Comparison of ENCODE assay signal across 22 cellular contexts in genomic region chr21:21818898-21819297, GRCh38.
DNase-seq lines count a peak whose midpoint lies in the region; ATAC-seq and TF ChIP-seq lines count a peak whose summit lies in the region.
"Had no signal": no experiment of that assay in that cellular context is flagged by ENCODE, and none has a peak within 500 bp of the region (broad histone marks: within the 10 kb centered on the region; RNA-seq: fewer than 3 reads in every experiment).

No MANE protein-coding gene starts in this region.

- H3K4me1 Mint-ChIP-seq in HFFc6 (ENCODE audit: low read depth): no peaks in the 10 kb centered on the region
- H3K4me1 Mint-ChIP-seq: B cell; CD4-positive, CD25-positive, alpha-beta regulatory T cell; CD8-positive, alpha-beta memory T cell; GM23338; IgD-negative memory B cell had no signal

- H3K36me3 Mint-ChIP-seq in HFFc6 (ENCODE audit: low read depth): no peaks in the 10 kb centered on the region
- H3K36me3 Mint-ChIP-seq: CD4-positive, CD25-positive, alpha-beta regulatory T cell; CD8-positive, alpha-beta memory T cell; IgD-negative memory B cell had no signal

- H3K27me3 ChIP-seq in BE2C: no peaks in the 10 kb centered on the region
- peaks cover 8% of the 10 kb centered on the region for H3K27me3 ChIP-seq in WERI-Rb-1 (ENCODE audit: insufficient read depth, low read depth, severe bottlenecking)

- TF ChIP-seq CTCF in BE2C (IDR thresholded peaks at IDR 0.05; ENCODE audit: low read depth, low read length) (peak; percentile 21; the same call in 1 of the 2 replicates), WERI-Rb-1 (IDR thresholded peaks at IDR 0.05; ENCODE audit: low read depth, low read length) (no peak), HFFc6 (IDR thresholded peaks at IDR 0.05) (no peak)

- H3K27me3 Mint-ChIP-seq in HFFc6 (ENCODE audit: insufficient read depth): peaks cover 3% of the 10 kb centered on the region; the same call in 1 of the 2 replicates
- H3K27me3 Mint-ChIP-seq: B cell; CD4-positive, CD25-positive, alpha-beta regulatory T cell; CD8-positive, alpha-beta memory T cell; IgD-negative memory B cell had no signal

- H3K9me3 ChIP-seq in BE2C: no peaks in the 10 kb centered on the region
- no peaks in the 10 kb centered on the region for H3K9me3 ChIP-seq in WERI-Rb-1 (ENCODE audit: severe bottlenecking)

- H3K4me3 ChIP-seq in BE2C (ENCODE audit: low read depth, low read length) (no peak overlapping the region), WERI-Rb-1 (ENCODE audit: low read depth, low read length) (no peak overlapping the region)
- H3K4me3 ChIP-seq: GM12878, GM23338 had no signal

- H3K27ac Mint-ChIP-seq in HFFc6: no peak overlapping the region
- H3K27ac Mint-ChIP-seq: B cell; CD4-positive, CD25-positive, alpha-beta regulatory T cell; CD8-positive, alpha-beta memory T cell; GM23338; IgD-negative memory B cell had no signal

- peaks cover 23% of the 10 kb centered on the region for H3K4me1 ChIP-seq in BE2C

- ATAC-seq in GM18873 (IDR thresholded peaks at IDR 0.05; ENCODE audit: low FRiP score, unreplicated experiment) (no peak), HG02588 (IDR thresholded peaks at IDR 0.05; ENCODE audit: unreplicated experiment) (no peak)
- ATAC-seq: GM12878, GM23338, HepG2 had no signal

- no peaks in the 10 kb centered on the region for H3K9me3 Mint-ChIP-seq in HFFc6
- H3K9me3 Mint-ChIP-seq: GM23338 had no signal

- DNase-seq in BE2C (no peak), NCI-H524 treated with DMSO at 0.1 percent for 48 hours (lab: John Stamatoyannopoulos, UW) (peak; percentile 94), SK-N-DZ (ENCODE audit: low spot score) (peak; percentile 98), WERI-Rb-1 (peak; percentile 6), DMS53 treated with DMSO at 0.1 percent for 48 hours (lab: John Stamatoyannopoulos, UW; ENCODE audit: unreplicated experiment) (no peak), HFFc6 (no peak)
- DNase-seq: 8988T; C1 segment of cervical spinal cord; CD4-positive, CD25-positive, alpha-beta regulatory T cell; CD8-positive, alpha-beta memory T cell; COR-L47; DMS153; DMS79 treated with DMSO at 0.1 percent for 48 hours; HCEC 1CT; KBM-7 had no signal

- H3K36me3 ChIP-seq in BE2C: peaks cover 3% of the 10 kb centered on the region; the same call in 1 of the 2 replicates
- H3K36me3 ChIP-seq in WERI-Rb-1: no peaks in the 10 kb centered on the region

- no peak overlapping the region for H3K4me3 Mint-ChIP-seq in HFFc6
- H3K4me3 Mint-ChIP-seq: B cell; CD4-positive, CD25-positive, alpha-beta regulatory T cell; CD8-positive, alpha-beta memory T cell; GM23338; IgD-negative memory B cell had no signal

- no peak overlapping the region for H3K27ac ChIP-seq in WERI-Rb-1

Comparison
In these comparisons a context has a peak if more than half of its experiments do, and no peak if none do; other contexts are left out.
1. DNase-seq: peak in NCI-H524 treated with DMSO at 0.1 percent for 48 hours (single experiment), SK-N-DZ (single experiment) and WERI-Rb-1 (single experiment); none in BE2C (single experiment), DMS53 treated with DMSO at 0.1 percent for 48 hours (single experiment) and HFFc6 (single experiment).